Comparison of ENCODE assay signal across 10 cellular contexts in genomic region chr20:64223526-64224067, GRCh38. TPM values are rescaled to one million over a fixed set of nuclear protein-coding genes. Genes with fewer than 3 reads are reported as not detected.
DNase-seq lines count a peak whose midpoint lies in the region; ATAC-seq lines count a peak whose summit lies in the region.
"Had no signal": no experiment of that assay in that cellular context is flagged by ENCODE, and none has a peak within 500 bp of the region (broad histone marks: within the 10 kb centered on the region; RNA-seq: fewer than 3 reads in every experiment).

No MANE protein-coding gene starts in this region.

- DNase-seq in Right ventricle myocardium inferior (ENCODE audit: missing footprints) (peak; percentile 47), cardiac septum (ENCODE audit: low spot score) (no peak), HCEC 1CT (no peak), epidermal melanocyte (ENCODE audit: insufficient read length, low spot score) (no peak)

- no peaks in the 10 kb centered on the region for H3K9me3 ChIP-seq in iPS-15b (ENCODE audit: control insufficient read depth, insufficient read depth, low read length)
- H3K9me3 ChIP-seq: MG63 had no signal

- H3K36me3 ChIP-seq in iPS-15b (ENCODE audit: control insufficient read depth, insufficient read depth, low read length) = no peaks in the 10 kb centered on the region
- H3K36me3 ChIP-seq: MG63 had no signal

- ATAC-seq in Right ventricle myocardium inferior = peak; percentile 74
- ATAC-seq in GM18867 (IDR thresholded peaks at IDR 0.05; ENCODE audit: unreplicated experiment) = no peak
- no peak for ATAC-seq in GM21737 (IDR thresholded peaks at IDR 0.05; ENCODE audit: unreplicated experiment)

- peaks cover 6% of the 10 kb centered on the region for H3K4me1 ChIP-seq in iPS-15b (ENCODE audit: control insufficient read depth, insufficient read depth, low read length)

- no peaks in the 10 kb centered on the region for H3K27me3 ChIP-seq in iPS-15b (ENCODE audit: control insufficient read depth, insufficient read depth, low read length)
- H3K27me3 ChIP-seq: MG63 had no signal

- H3K27ac ChIP-seq in angular gyrus (ENCODE audit: low read depth, low read length) = peak overlapping the region; percentile 53
- H3K27ac ChIP-seq: C4-2B had no signal

- H3K4me3 ChIP-seq in iPS-15b (ENCODE audit: low read depth, low read length) = no peak overlapping the region
- H3K4me3 ChIP-seq: MG63 had no signal

- peak overlapping the region; percentile 26 for H3K9ac ChIP-seq in iPS-15b (ENCODE audit: low read depth, low read length)

- intact Hi-C loops in Right ventricle myocardium inferior (cut with DNase I) = no loop called here
- intact Hi-C loops in cardiac septum (cut with DNase I) = no loop called here

RNA-seq across cellular contexts. Expression of gene PCMTD2, which starts 32.0 kb away (rescaled TPM):
- total RNA-seq in Right ventricle myocardium inferior (71.0 TPM), cardiac septum (46.9 TPM)

RNA-seq across cellular contexts. Expression of gene MYT1, which starts 59.3 kb away (rescaled TPM):
- total RNA-seq in Right ventricle myocardium inferior = 0.16 TPM
- not detected for total RNA-seq in cardiac septum
